Comparison of ENCODE assay signal across 9 cellular contexts in genomic region chr5:122156724-122157325, GRCh38. TPM values are rescaled to one million over a fixed set of nuclear protein-coding genes. Genes with fewer than 3 reads are reported as not detected.
DNase-seq lines count a peak whose midpoint lies in the region; ATAC-seq, FAIRE-seq and TF ChIP-seq lines count a peak whose summit lies in the region.
"Had no signal": no experiment of that assay in that cellular context is flagged by ENCODE, and none has a peak within 500 bp of the region (broad histone marks: within the 10 kb centered on the region; RNA-seq: fewer than 3 reads in every experiment).

No MANE protein-coding gene starts in this region.

- H3K79me2 ChIP-seq in H1 (ENCODE audit: control insufficient read depth in 1 of 2, insufficient read depth in 2 of 2, low read length in 2 of 2) = no peaks in the 10 kb centered on the region

- POLR2A ChIA-PET in H1 (lab: Charles Lee; ENCODE audit: partially characterized antibody) = no interaction called here

- no peak overlapping the region for H3K4me2 ChIP-seq in H1 (ENCODE audit: insufficient read depth in 1 of 2, low read depth in 2 of 2, low read length in 2 of 2)

- H3K4me3 ChIP-seq in H1 (ENCODE audit: extremely low read depth in 1 of 4, insufficient read depth in 2 of 4, low read depth in 3 of 4, low read length in 4 of 4) = no peak overlapping the region

- no peak overlapping the region for H3K4ac ChIP-seq in H1 (replicated peaks; ENCODE audit: insufficient read length, low read depth, low read length)

- DNase-seq in NCI-H345 treated with DMSO at 0.1 percent for 48 hours (lab: John Stamatoyannopoulos, UW; ENCODE audit: unreplicated experiment) (peak; percentile 0), NCI-H345 (lab: John Stamatoyannopoulos, UW) (no peak), NCI-H2171 treated with DMSO at 0.1 percent for 48 hours (lab: John Stamatoyannopoulos, UW) (peak; percentile 66), H1 (ENCODE audit: low read depth in 1 of 2, low spot score in 2 of 2) (no peak), renal cortical epithelial cell (ENCODE audit: low read depth) (peak; percentile 69), mucosa of gallbladder (ENCODE audit: low spot score) (no peak), NOMO-1 treated with DMSO at 0.1 percent for 48 hours (lab: John Stamatoyannopoulos, UW; ENCODE audit: unreplicated experiment) (no peak)
- DNase-seq: RPMI8226 had no signal

- no peak overlapping the region for H4K5ac ChIP-seq in H1 (ENCODE audit: insufficient read length, low read depth, low read length)

- H3K9ac ChIP-seq in H1 (replicated peaks in 1 of 4; ENCODE audit: extremely low read depth in 1 of 4, low read depth in 3 of 4, low read length in 3 of 4) = no peak overlapping the region

- H3K23me2 ChIP-seq in H1 (ENCODE audit: low read depth, low read length) = no peaks in the 10 kb centered on the region

- no peak overlapping the region for H2BK15ac ChIP-seq in H1 (ENCODE audit: low read length)

- no peak overlapping the region for H3K23ac ChIP-seq in H1 (ENCODE audit: insufficient read length)

- TF ChIP-seq CTCF in H1 (IDR thresholded peaks at IDR 0.05; ENCODE audit: control extremely low read depth in 1 of 3, insufficient read depth in 1 of 3, low read depth in 1 of 3, low read length in 3 of 3) = peak in 2 of 3 experiments; percentile 36 to 42; a peak in 2 of 4 replicates

- FAIRE-seq in H1 (lab: Jason Lieb, UNC) = no peak

- H3K4me1 ChIP-seq in H1 (replicated peaks in 1 of 4; ENCODE audit: control insufficient read depth in 3 of 4, insufficient read depth in 4 of 4, low read length in 3 of 4) = no peaks in the 10 kb centered on the region

- H3K56ac ChIP-seq in H1 (replicated peaks; ENCODE audit: insufficient read length, low read depth, low read length) = no peak overlapping the region

- CTCF ChIA-PET in H1 (lab: Charles Lee; ENCODE audit: partially characterized antibody) = interaction anchor here (0.6 to 7.4 kb wide), 22 partner anchors 7 to 122 kb away, joined by 3 to 78 read pairs (median 4); partner anchors contain the start of gene LOX

- no peak overlapping the region for H3K18ac ChIP-seq in H1 (ENCODE audit: extremely low read depth, low read length)

- H2BK5ac ChIP-seq in H1 (ENCODE audit: low read depth, low read length) = no peak overlapping the region

- no peak overlapping the region for H2BK20ac ChIP-seq in H1 (ENCODE audit: low read length)

- no peak overlapping the region for H2AFZ ChIP-seq in H1 (ENCODE audit: low read length)

- H3K36me3 ChIP-seq in H1 (ENCODE audit: control insufficient read depth in 2 of 4, insufficient read depth in 4 of 4, low read length in 3 of 4) = no peaks in the 10 kb centered on the region

- TF ChIP-seq POLR2A in H1 (IDR thresholded peaks at IDR 0.05; ENCODE audit: control extremely low read depth in 1 of 2, low read depth in 2 of 2, low read length in 2 of 2) = no peak

- H4K91ac ChIP-seq in H1 (replicated peaks; ENCODE audit: insufficient read length, low read length) = no peak overlapping the region

- H3K9me3 ChIP-seq in H1 (ENCODE audit: insufficient read depth in 2 of 2, low read depth in 1 of 2, low read length in 1 of 2) = no peaks in the 10 kb centered on the region

- no peak overlapping the region for H2AK5ac ChIP-seq in H1 (ENCODE audit: low read depth, low read length)

- no peaks in the 10 kb centered on the region for H4K20me1 ChIP-seq in H1 (replicated peaks in 1 of 2; ENCODE audit: control insufficient read depth in 1 of 2, insufficient read depth in 2 of 2, low read length in 2 of 2)

- no peak overlapping the region for H2BK120ac ChIP-seq in H1 (replicated peaks; ENCODE audit: low read depth, low read length)

- WGBS in H1 (ENCODE audit: extremely low coverage in 1 of 2, insufficient coverage in 1 of 2, insufficient read length in 1 of 2, insufficient replicate concordance in 2 of 2, low coverage in 1 of 2, low lambda C conversion rate in 2 of 2, missing lambda C conversion rate in 1 of 2), 2 experiments = 58% methylated on average over 1 of the region's 1 CpG; no CpG with 5 or more reads in 1 of the 2 experiments

- H2BK12ac ChIP-seq in H1 (ENCODE audit: low read depth, low read length) = no peak overlapping the region

- no peak for ATAC-seq in HG03025 (IDR thresholded peaks at IDR 0.05; ENCODE audit: low FRiP score, unreplicated experiment)

- H3K14ac ChIP-seq in H1 (ENCODE audit: insufficient read length) = no peak overlapping the region

- peak; percentile 68 to 73 for TF ChIP-seq RAD21 in H1 (IDR thresholded peaks at IDR 0.05 in 1 of 2, conservative IDR thresholded peaks at IDR 0.05 in 1 of 2; ENCODE audit: low read depth in 2 of 2, low read length in 2 of 2)

- H3K27me3 ChIP-seq in H1 (replicated peaks in 1 of 4; ENCODE audit: control insufficient read depth in 3 of 4, extremely low read depth in 1 of 4, insufficient read depth in 3 of 4, low read length in 3 of 4) = no peaks in the 10 kb centered on the region

- no peaks in the 10 kb centered on the region for H3K79me1 ChIP-seq in H1 (ENCODE audit: low read depth, low read length)

- TF ChIP-seq EP300 in H1 (IDR thresholded peaks at IDR 0.05; ENCODE audit: borderline replicate concordance in 1 of 2, low read depth in 2 of 2, low read length in 2 of 2) = no peak

- H4K8ac ChIP-seq in H1 (ENCODE audit: extremely low read depth, insufficient read depth, low read length) = no peak overlapping the region

- no peak overlapping the region for H3K27ac ChIP-seq in H1 (ENCODE audit: low read depth, low read length)

TF ChIP-seq in H1, 55 proteins besides CTCF, POLR2A, EP300 and RAD21:
- TF ChIP-seq ZNF274 (IDR thresholded peaks at IDR 0.05; ENCODE audit: borderline replicate concordance, extremely low read depth, low read length) (no peak), FOSL1 (IDR thresholded peaks at IDR 0.05; ENCODE audit: insufficient read depth, low read depth, low read length) (no peak), CBX5 (IDR thresholded peaks at IDR 0.05; ENCODE audit: low read depth, low read length) (no peak), BACH1 (IDR thresholded peaks at IDR 0.05; ENCODE audit: low read length) (no peak), NRF1 (IDR thresholded peaks at IDR 0.05; ENCODE audit: low read depth, low read length) (no peak), KDM5A (IDR thresholded peaks at IDR 0.05; ENCODE audit: low read length) (no peak), CREB1 (IDR thresholded peaks at IDR 0.05) (no peak), SIRT6 (IDR thresholded peaks at IDR 0.05; ENCODE audit: low read length) (no peak)

RNA-seq across cellular contexts. Expression of gene ZNF474, which starts 27.5 kb away (rescaled TPM):
- total RNA-seq in H1 (2021; fragmentation: NEBNext Ultra II Directional; extraction: Animal tissue kit (Norgen Biotek cat#: 25700)) = not detected in 2 replicates
- not detected in 2 replicates for polyA plus RNA-seq in H1 (2011; rRNA removed)
- polyA plus RNA-seq in H1 (2011; cell fraction: cytosol; rRNA removed) = 0.04 TPM
- 0.07 TPM for polyA plus RNA-seq in H1 (2011; cell fraction: nucleus; rRNA removed)
- polyA plus RNA-seq in H1 (2012, experiment 1 of 2) = 0.09 TPM in 1 of 4 replicates, not detected in the others
- not detected for polyA plus RNA-seq in H1 (2012, experiment 2 of 2)
- 0.04 TPM for polyA plus RNA-seq in H1 (2013, experiment 1 of 2)
- 0.06 TPM for polyA plus RNA-seq in H1 (2013, experiment 2 of 2)
- polyA minus RNA-seq in H1 (2011; rRNA and poly(A)+ RNA removed) = 0.09 TPM in 1 of 2 replicates, not detected in the other
- polyA minus RNA-seq in H1 (2011; cell fraction: cytosol; rRNA and poly(A)+ RNA removed) = not detected
- 0.40 TPM for polyA minus RNA-seq in H1 (2011; cell fraction: nucleus; rRNA and poly(A)+ RNA removed)
- total RNA-seq in renal cortical epithelial cell = 0.17 and 0.50 TPM in 2 replicates
- 0.29 TPM for total RNA-seq in mucosa of gallbladder

Comparison
In these comparisons a context has a peak if more than half of its experiments do, and no peak if none do; other contexts are left out.
1. DNase-seq: peak in NCI-H345 treated with DMSO at 0.1 percent for 48 hours (single experiment), NCI-H2171 treated with DMSO at 0.1 percent for 48 hours (single experiment) and renal cortical epithelial cell (single experiment); none in NCI-H345 (single experiment), H1 (0 of 2), mucosa of gallbladder (single experiment) and NOMO-1 treated with DMSO at 0.1 percent for 48 hours (single experiment).